Comparison of ENCODE assay signal across 18 cellular contexts in the genomic region with DNA sequence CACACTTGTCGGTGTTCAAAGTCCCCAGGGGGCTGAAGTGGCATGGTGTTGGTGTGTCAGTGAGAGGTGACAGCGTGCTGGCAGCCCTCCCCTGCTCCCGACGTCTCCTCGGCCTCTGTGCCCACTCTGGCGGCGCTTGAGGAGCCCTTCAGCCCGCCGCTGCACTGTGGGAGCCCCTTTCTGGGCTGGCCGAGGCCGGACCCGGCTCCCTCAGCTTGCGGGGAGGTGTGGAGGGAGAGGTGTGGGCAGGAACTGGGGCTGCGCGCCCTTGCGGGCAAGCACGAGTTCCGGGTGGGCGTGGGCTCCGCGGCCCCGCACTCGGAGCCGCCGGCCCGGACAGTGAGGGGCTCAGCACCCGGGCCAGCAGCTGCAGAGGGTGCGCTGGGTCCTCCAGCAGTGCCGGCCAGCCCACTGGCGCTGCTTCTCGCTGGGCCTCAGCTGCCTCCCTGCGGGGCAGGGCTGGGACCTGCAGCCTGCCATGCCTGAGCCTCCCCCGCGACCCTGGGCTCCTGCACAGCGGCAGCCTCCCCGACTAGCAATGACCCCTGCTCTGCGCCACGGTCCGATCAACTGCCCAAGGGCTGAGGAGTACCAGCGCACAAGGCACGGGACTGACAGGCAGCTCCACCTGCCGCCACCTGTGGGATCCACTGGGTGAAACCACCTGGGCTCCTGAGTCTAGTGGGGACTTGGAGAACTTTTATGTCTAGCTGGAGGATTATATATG.
"Had no signal": no experiment of that assay in that cellular context is flagged by ENCODE, and none has a peak within 500 bp of the region (broad histone marks: within the 10 kb centered on the region; RNA-seq: fewer than 3 reads in every experiment).

No MANE protein-coding gene starts in this region.

- H3K4me1 ChIP-seq: gastroesophageal sphincter, pancreas, prostate gland had no signal

- H3K9me3 ChIP-seq: esophagus muscularis mucosa, mucosa of descending colon, prostate gland, thoracic aorta had no signal

- H3K36me3 ChIP-seq: esophagus muscularis mucosa, gastroesophageal sphincter, pancreas, prostate gland, thoracic aorta had no signal

- H3K27ac ChIP-seq: epithelial cell of prostate, esophagus muscularis mucosa, gastroesophageal sphincter, pancreas, prostate gland, thoracic aorta had no signal

- DNase-seq: cerebellar nuclear complex; effector memory CD8-positive, alpha-beta T cell; glutamatergic neuron; left colon; naive thymus-derived CD8-positive, alpha-beta T cell; nucleus accumbens; small intestine; stimulated activated CD4-positive, alpha-beta T cell treated with anti-CD3 and anti-CD28 coated beads, Interleukin-2, amount 100 ng/mL, for 48 hours; trophoblast cell had no signal

- H3K4me3 ChIP-seq: esophagus muscularis mucosa, gastroesophageal sphincter, mucosa of descending colon, pancreas, prostate gland, thoracic aorta had no signal

- FAIRE-seq: colon, pancreas, small intestine, urothelium cell line had no signal

- H3K27me3 ChIP-seq: esophagus muscularis mucosa, gastroesophageal sphincter, pancreas had no signal

- ATAC-seq: effector memory CD8-positive, alpha-beta T cell; gastroesophageal sphincter; left colon; mucosa of descending colon; naive thymus-derived CD8-positive, alpha-beta T cell; pancreas had no signal
